Comparison of ENCODE assay signal across 21 cellular contexts in the genomic region with DNA sequence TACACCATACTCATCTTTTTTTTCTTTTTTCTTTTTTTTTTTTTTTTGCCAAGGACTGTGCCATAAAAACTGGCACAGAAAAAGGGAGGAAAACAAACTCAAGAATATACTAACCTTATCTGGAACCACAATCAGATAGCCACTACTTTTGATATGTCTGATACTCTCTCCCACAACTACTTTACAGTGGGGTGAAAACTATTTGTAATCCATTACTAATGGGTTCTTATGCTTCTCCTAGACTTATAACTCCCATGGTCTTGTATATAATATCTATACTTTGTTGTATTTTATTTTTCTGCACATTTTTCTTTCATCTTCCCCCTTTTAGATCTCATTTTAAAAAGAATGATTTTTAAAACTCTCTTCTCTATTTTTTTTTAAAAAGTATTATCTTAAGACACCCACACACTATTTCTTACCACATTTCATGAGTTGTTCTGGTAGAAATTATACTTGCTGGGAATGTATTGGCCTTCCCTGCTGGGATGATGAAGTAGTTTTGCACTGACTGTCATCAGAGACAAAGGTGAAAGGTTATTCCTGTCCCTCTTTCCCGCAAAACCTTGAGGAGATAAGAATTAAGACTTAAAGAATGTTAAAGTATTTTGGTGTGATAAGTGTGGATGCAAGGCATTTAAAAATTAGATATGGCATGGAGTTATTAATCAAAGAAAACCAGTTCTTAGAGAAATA.
DNase-seq lines count a peak whose midpoint lies in the region; ATAC-seq and TF ChIP-seq lines count a peak whose summit lies in the region.
"Had no signal": no experiment of that assay in that cellular context is flagged by ENCODE, and none has a peak within 500 bp of the region (broad histone marks: within the 10 kb centered on the region; RNA-seq: fewer than 3 reads in every experiment).

No MANE protein-coding gene starts in this region.

- POLR2A ChIA-PET in activated CD4-positive, alpha-beta T cell treated with anti-CD3 and anti-CD28 coated beads for 36 hours (lab: Charles Lee) = no interaction called here
- POLR2A ChIA-PET in activated CD8-positive, alpha-beta T cell treated with anti-CD3 and anti-CD28 coated beads, Interleukin-2, amount 10 ng/mL, durations not matched to agents 7 days and 5 days (lab: Charles Lee) = no interaction called here

- DNase-seq in activated CD4-positive, alpha-beta T cell treated with anti-CD3 and anti-CD28 coated beads for 36 hours = no peak
- DNase-seq in activated CD4-positive, alpha-beta T cell treated with anti-CD3 and anti-CD28 coated beads, Interleukin-2, amount 10 ng/mL, durations not matched to agents 24 days and 14 days = no peak
- DNase-seq in activated CD8-positive, alpha-beta T cell treated with anti-CD3 and anti-CD28 coated beads, Interleukin-2, amount 10 ng/mL, durations not matched to agents 7 days and 5 days = no peak
- DNase-seq in choroid plexus epithelial cell (ENCODE audit: low read depth) = peak; percentile 54
- DNase-seq in stimulated activated naive CD8-positive, alpha-beta T cell treated with anti-CD3 and anti-CD28 coated beads, Interleukin-15, Interleukin-2, amounts not matched to agents 100 U/mL and 50 U/mL, for 24 hours = no peak
- DNase-seq in NCI-H2227 (lab: John Stamatoyannopoulos, UW; ENCODE audit: unreplicated experiment) = no peak
- no peak for DNase-seq in OCI-M1 (lab: John Stamatoyannopoulos, UW)
- DNase-seq in NCI-H1417 treated with DMSO at 0.1 percent for 48 hours (lab: John Stamatoyannopoulos, UW) = no peak
- DNase-seq: ACHN; Caco-2; CD4-positive, alpha-beta memory T cell; DMS 273 treated with DMSO at 0.1 percent for 48 hours; DND-41; KG1; NCI-H1092; NCI-H1436 treated with DMSO at 0.1 percent for 48 hours; NCI-H1930; NCI-H524 treated with DMSO at 0.1 percent for 48 hours; NCI-H82; SJCRH30 had no signal

- H3K9me3 Mint-ChIP-seq in activated CD4-positive, alpha-beta T cell treated with anti-CD3 and anti-CD28 coated beads for 36 hours (ENCODE audit: low read depth) = no peaks in the 10 kb centered on the region
- H3K9me3 Mint-ChIP-seq in activated CD4-positive, alpha-beta T cell treated with anti-CD3 and anti-CD28 coated beads, Interleukin-2, amount 10 ng/mL, durations not matched to agents 24 days and 14 days = no peaks in the 10 kb centered on the region
- H3K9me3 Mint-ChIP-seq in activated CD8-positive, alpha-beta T cell treated with anti-CD3 and anti-CD28 coated beads, Interleukin-2, amount 10 ng/mL, durations not matched to agents 7 days and 5 days (ENCODE audit: insufficient read depth) = no peaks in the 10 kb centered on the region
- H3K9me3 Mint-ChIP-seq: CD4-positive, alpha-beta memory T cell had no signal

- CTCF ChIA-PET in activated CD4-positive, alpha-beta T cell treated with anti-CD3 and anti-CD28 coated beads for 36 hours (lab: Charles Lee) = interaction anchor here (1.1 kb wide), 1 partner anchor 29 kb away, joined by 3 read pairs; no protein-coding TSS in a partner anchor
- CTCF ChIA-PET in activated CD8-positive, alpha-beta T cell treated with anti-CD3 and anti-CD28 coated beads, Interleukin-2, amount 10 ng/mL, durations not matched to agents 7 days and 5 days (lab: Charles Lee) = interaction anchor here (1.0 kb wide), 1 partner anchor 11 kb away, joined by 3 read pairs; no protein-coding TSS in a partner anchor

- ATAC-seq in activated CD4-positive, alpha-beta T cell treated with anti-CD3 and anti-CD28 coated beads for 36 hours = peak; percentile 49
- peak; percentile 36 for ATAC-seq in activated CD8-positive, alpha-beta T cell treated with anti-CD3 and anti-CD28 coated beads, Interleukin-2, amount 10 ng/mL, durations not matched to agents 7 days and 5 days
- ATAC-seq in stimulated activated naive CD8-positive, alpha-beta T cell treated with anti-CD3 and anti-CD28 coated beads, Interleukin-15, Interleukin-2, amounts not matched to agents 100 U/mL and 50 U/mL, for 24 hours = peak; percentile 65

- H3K4me1 Mint-ChIP-seq in activated CD4-positive, alpha-beta T cell treated with anti-CD3 and anti-CD28 coated beads for 36 hours = peaks cover 33% of the 10 kb centered on the region
- H3K4me1 Mint-ChIP-seq in activated CD4-positive, alpha-beta T cell treated with anti-CD3 and anti-CD28 coated beads, Interleukin-2, amount 10 ng/mL, durations not matched to agents 24 days and 14 days = peaks cover 17% of the 10 kb centered on the region
- peaks cover 11% of the 10 kb centered on the region for H3K4me1 Mint-ChIP-seq in activated CD8-positive, alpha-beta T cell treated with anti-CD3 and anti-CD28 coated beads, Interleukin-2, amount 10 ng/mL, durations not matched to agents 7 days and 5 days (ENCODE audit: low read depth)

- TF ChIP-seq CTCF in choroid plexus epithelial cell (conservative IDR thresholded peaks at IDR 0.05; ENCODE audit: low read depth, low read length) = no peak

- no peak overlapping the region for H3K4me3 ChIP-seq in choroid plexus epithelial cell (ENCODE audit: low read depth, low read length)
- H3K4me3 ChIP-seq: BLaER1 treated with 17β-estradiol and CSF1 and Interleukin-3, amounts not matched to agents 10 nM and 100 nM; SJCRH30 had no signal

- no peak overlapping the region for H3K4me3 Mint-ChIP-seq in activated CD4-positive, alpha-beta T cell treated with anti-CD3 and anti-CD28 coated beads for 36 hours
- H3K4me3 Mint-ChIP-seq in activated CD4-positive, alpha-beta T cell treated with anti-CD3 and anti-CD28 coated beads, Interleukin-2, amount 10 ng/mL, durations not matched to agents 24 days and 14 days = no peak overlapping the region
- H3K4me3 Mint-ChIP-seq in activated CD8-positive, alpha-beta T cell treated with anti-CD3 and anti-CD28 coated beads, Interleukin-2, amount 10 ng/mL, durations not matched to agents 7 days and 5 days = no peak overlapping the region

- intact Hi-C loops in activated CD4-positive, alpha-beta T cell treated with anti-CD3 and anti-CD28 coated beads for 36 hours (cut with DNase I, micrococcal nuclease) = loop anchor here in 1 of 2 experiments (10.0 kb wide), 1 partner anchor 216 kb away; no protein-coding TSS in a partner anchor
- intact Hi-C loops in activated CD4-positive, alpha-beta T cell treated with anti-CD3 and anti-CD28 coated beads, Interleukin-2, amount 10 ng/mL, durations not matched to agents 24 days and 14 days (cut with micrococcal nuclease) = no loop called here

- H3K36me3 Mint-ChIP-seq in activated CD4-positive, alpha-beta T cell treated with anti-CD3 and anti-CD28 coated beads for 36 hours (ENCODE audit: low read depth) = no peaks in the 10 kb centered on the region
- no peaks in the 10 kb centered on the region for H3K36me3 Mint-ChIP-seq in activated CD4-positive, alpha-beta T cell treated with anti-CD3 and anti-CD28 coated beads, Interleukin-2, amount 10 ng/mL, durations not matched to agents 24 days and 14 days (ENCODE audit: low read depth)
- no peaks in the 10 kb centered on the region for H3K36me3 Mint-ChIP-seq in activated CD8-positive, alpha-beta T cell treated with anti-CD3 and anti-CD28 coated beads, Interleukin-2, amount 10 ng/mL, durations not matched to agents 7 days and 5 days (ENCODE audit: low read depth)

- H3K27ac Mint-ChIP-seq in activated CD4-positive, alpha-beta T cell treated with anti-CD3 and anti-CD28 coated beads for 36 hours = no peak overlapping the region
- H3K27ac Mint-ChIP-seq in activated CD4-positive, alpha-beta T cell treated with anti-CD3 and anti-CD28 coated beads, Interleukin-2, amount 10 ng/mL, durations not matched to agents 24 days and 14 days = no peak overlapping the region
- H3K27ac Mint-ChIP-seq in activated CD8-positive, alpha-beta T cell treated with anti-CD3 and anti-CD28 coated beads, Interleukin-2, amount 10 ng/mL, durations not matched to agents 7 days and 5 days = no peak overlapping the region

- no peaks in the 10 kb centered on the region for H3K27me3 Mint-ChIP-seq in activated CD4-positive, alpha-beta T cell treated with anti-CD3 and anti-CD28 coated beads for 36 hours
- H3K27me3 Mint-ChIP-seq in activated CD4-positive, alpha-beta T cell treated with anti-CD3 and anti-CD28 coated beads, Interleukin-2, amount 10 ng/mL, durations not matched to agents 24 days and 14 days = peaks cover 14% of the 10 kb centered on the region
- H3K27me3 Mint-ChIP-seq in activated CD8-positive, alpha-beta T cell treated with anti-CD3 and anti-CD28 coated beads, Interleukin-2, amount 10 ng/mL, durations not matched to agents 7 days and 5 days (ENCODE audit: low read depth) = peaks cover 5% of the 10 kb centered on the region
- H3K27me3 Mint-ChIP-seq: CD4-positive, alpha-beta memory T cell had no signal
